ENCODE assay signal across 27 cellular contexts in genomic region chr12:2185751-2186341, GRCh38.
DNase-seq lines count a peak whose midpoint lies in the region; ATAC-seq, FAIRE-seq and TF ChIP-seq lines count a peak whose summit lies in the region.
"Had no signal": no experiment of that assay in that cellular context is flagged by ENCODE, and none has a peak within 500 bp of the region (broad histone marks: within the 10 kb centered on the region; RNA-seq: fewer than 3 reads in every experiment).

No MANE protein-coding gene starts in this region.

- intact Hi-C loops in left ventricle myocardium inferior (cut with micrococcal nuclease) = no loop called here
- intact Hi-C loops in right cardiac atrium (cut with DNase I) = no loop called here
- intact Hi-C loops in head of caudate nucleus (cut with DNase I) = no loop called here

- H2BK15ac ChIP-seq in neuronal stem cell (ENCODE audit: low read length) = peak overlapping the region; percentile 0

- no peak overlapping the region for H3K23ac ChIP-seq in neuronal stem cell (ENCODE audit: low read depth, low read length, poor library complexity)

- no peaks in the 10 kb centered on the region for H3K36me3 ChIP-seq in left ventricle myocardium inferior
- H3K36me3 ChIP-seq in astrocyte (ENCODE audit: insufficient read depth, low read length) = no peaks in the 10 kb centered on the region
- no peaks in the 10 kb centered on the region for H3K36me3 ChIP-seq in neuronal stem cell (replicated peaks in 1 of 2; ENCODE audit: control insufficient read depth in 2 of 2, insufficient read depth in 2 of 2, low read length in 2 of 2)
- H3K36me3 ChIP-seq: HAP-1 had no signal

- H3K14ac ChIP-seq in neuronal stem cell (ENCODE audit: low read length) = no peak overlapping the region

- no peaks in the 10 kb centered on the region for H3K27me3 ChIP-seq in left ventricle myocardium inferior (ENCODE audit: low read depth)
- no peaks in the 10 kb centered on the region for H3K27me3 ChIP-seq in right cardiac atrium (ENCODE audit: control insufficient read depth, insufficient read depth)
- H3K27me3 ChIP-seq in astrocyte (ENCODE audit: insufficient read depth, low read length) = no peaks in the 10 kb centered on the region
- H3K27me3 ChIP-seq in neuronal stem cell (ENCODE audit: control insufficient read depth in 3 of 3, insufficient read depth in 3 of 3, low read depth in 1 of 3, low read length in 3 of 3) = no peaks in the 10 kb centered on the region

- peaks cover 20% of the 10 kb centered on the region for H3K27me3 Mint-ChIP-seq in astrocyte (ENCODE audit: low read depth, unreplicated experiment)

- no peak overlapping the region for H4K8ac ChIP-seq in neuronal stem cell (ENCODE audit: low read depth, low read length)

- no peak overlapping the region for H2AFZ ChIP-seq in astrocyte (ENCODE audit: low read depth, low read length)
- H2AFZ ChIP-seq in neuronal stem cell (ENCODE audit: low read length) = no peak overlapping the region
- H2AFZ ChIP-seq: GM23248 had no signal

- no peaks in the 10 kb centered on the region for H3K36me3 Mint-ChIP-seq in astrocyte (ENCODE audit: low read depth, unreplicated experiment)

- no peak overlapping the region for H3K4ac ChIP-seq in neuronal stem cell (ENCODE audit: low read length)

- TF ChIP-seq CTCF in left ventricle myocardium inferior (IDR thresholded peaks at IDR 0.05; ENCODE audit: borderline replicate concordance) = no peak
- no peak for TF ChIP-seq CTCF in astrocyte (IDR thresholded peaks at IDR 0.05; ENCODE audit: insufficient read depth, low read depth, low read length)

- H3K18ac ChIP-seq in neuronal stem cell (ENCODE audit: low read length) = peak overlapping the region; percentile 32

- no peaks in the 10 kb centered on the region for H4K20me1 ChIP-seq in astrocyte (ENCODE audit: insufficient read depth, low read length)

- H3K27ac ChIP-seq in left ventricle myocardium inferior (replicated peaks) (peak overlapping the region; percentile 90), right cardiac atrium (ENCODE audit: low read length) (no peak overlapping the region), astrocyte (ENCODE audit: low read depth, low read length) (no peak overlapping the region), neuronal stem cell (replicated peaks; ENCODE audit: low read length) (no peak overlapping the region)
- H3K27ac ChIP-seq: GM23248, HL-60 had no signal

- H3K27ac Mint-ChIP-seq in astrocyte (ENCODE audit: unreplicated experiment) = no peak overlapping the region
- H3K27ac Mint-ChIP-seq: B cell had no signal

- H3K79me2 ChIP-seq in astrocyte (ENCODE audit: insufficient read depth, low read length) = no peaks in the 10 kb centered on the region

- H3K9me3 ChIP-seq in left ventricle myocardium inferior (replicated peaks) (no peaks in the 10 kb centered on the region), right cardiac atrium (ENCODE audit: control insufficient read depth, low read length) (no peaks in the 10 kb centered on the region), astrocyte (ENCODE audit: insufficient read depth, low read depth, low read length) (no peaks in the 10 kb centered on the region), neuronal stem cell (replicated peaks in 1 of 2; ENCODE audit: control insufficient read depth in 2 of 2, insufficient read depth in 1 of 2, low read depth in 1 of 2, low read length in 2 of 2) (no peaks in the 10 kb centered on the region)
- H3K9me3 ChIP-seq: HAP-1 had no signal

- H2BK12ac ChIP-seq in neuronal stem cell (ENCODE audit: low read length) = no peak overlapping the region

- no peak overlapping the region for H2BK5ac ChIP-seq in neuronal stem cell (ENCODE audit: low read length)

- no peak overlapping the region for H3K4me3 Mint-ChIP-seq in astrocyte (ENCODE audit: unreplicated experiment)
- H3K4me3 Mint-ChIP-seq: B cell had no signal

- no peak overlapping the region for H2BK120ac ChIP-seq in neuronal stem cell (ENCODE audit: low read depth, low read length)

- no peaks in the 10 kb centered on the region for H3K79me1 ChIP-seq in neuronal stem cell (ENCODE audit: low read depth, low read length)

- no peak for FAIRE-seq in astrocyte (lab: Jason Lieb, UNC)
- FAIRE-seq: GM12892, HepG2 had no signal

- H3K4me2 ChIP-seq in astrocyte (ENCODE audit: low read length) = no peak overlapping the region
- no peak overlapping the region for H3K4me2 ChIP-seq in neuronal stem cell (ENCODE audit: insufficient read depth, low read length, poor library complexity, severe bottlenecking)

- H3K4me1 Mint-ChIP-seq in astrocyte (ENCODE audit: low read depth, unreplicated experiment) = peaks cover 3% of the 10 kb centered on the region

- H3K4me1 ChIP-seq in left ventricle myocardium inferior = peaks cover 43% of the 10 kb centered on the region
- H3K4me1 ChIP-seq in right cardiac atrium (ENCODE audit: control insufficient read depth, insufficient read depth, low read length) = peaks cover 4% of the 10 kb centered on the region
- H3K4me1 ChIP-seq in astrocyte (ENCODE audit: insufficient read depth, low read length) = peaks cover 11% of the 10 kb centered on the region
- peaks cover 0 to 10% of the 10 kb centered on the region in 2 donors for H3K4me1 ChIP-seq in neuronal stem cell (ENCODE audit: control insufficient read depth in 2 of 2, insufficient read depth in 1 of 2, low read depth in 1 of 2, low read length in 2 of 2)
- H3K4me1 ChIP-seq: HAP-1 had no signal

- H3K4me3 ChIP-seq in left ventricle myocardium inferior = no peak overlapping the region
- H3K4me3 ChIP-seq in right cardiac atrium (ENCODE audit: low read length) = no peak overlapping the region
- H3K4me3 ChIP-seq in astrocyte (ENCODE audit: insufficient read depth, low read depth, low read length) = no peak overlapping the region
- H3K4me3 ChIP-seq in neuronal stem cell (ENCODE audit: low read length in 2 of 2) = no peak overlapping the region
- H3K4me3 ChIP-seq: GM23248, HAP-1 had no signal

- no peak overlapping the region for H4K91ac ChIP-seq in neuronal stem cell (ENCODE audit: low read depth, low read length, poor library complexity)

- peak overlapping the region; percentile 72 for H2AK5ac ChIP-seq in neuronal stem cell (ENCODE audit: low read depth, low read length)

- no peak for ATAC-seq in right cardiac atrium
- ATAC-seq: HepG2 had no signal

- no peak overlapping the region for H3K9ac ChIP-seq in astrocyte (ENCODE audit: low read length)
- no peak overlapping the region for H3K9ac ChIP-seq in neuronal stem cell (ENCODE audit: low read depth, low read length, poor library complexity)
- H3K9ac ChIP-seq: GM23248 had no signal

- peaks cover 3% of the 10 kb centered on the region for H3K9me3 Mint-ChIP-seq in astrocyte (ENCODE audit: unreplicated experiment)

- 94% methylated on average over 21 of the region's 21 CpGs for WGBS in right cardiac atrium
- WGBS in neuronal stem cell (ENCODE audit: extremely low coverage in 2 of 2, insufficient read length in 2 of 2, insufficient replicate concordance in 1 of 2), 2 donors = no CpG with 5 or more reads among the region's 21 CpGs

- DNase-seq in left ventricle myocardium inferior = no peak
- no peak for DNase-seq in right cardiac atrium
- peak; percentile 76 for DNase-seq in astrocyte (ENCODE audit: low read depth)
- no peak for DNase-seq in neuronal stem cell (ENCODE audit: low spot score)
- DNase-seq in NAMALWA (ENCODE audit: low spot score) = no peak
- DNase-seq in head of caudate nucleus = no peak
- DNase-seq in SKM-1 treated with dmso at 0.1 percent for 144 hours (lab: John Stamatoyannopoulos, UW; ENCODE audit: unreplicated experiment) = no peak
- DNase-seq: 8988T; COR-L47; DMS 273 treated with DMSO at 0.1 percent for 48 hours; DMS79 treated with DMSO at 0.1 percent for 48 hours; GM23248; KBM-7; NCI-H1092 treated with DMSO at 0.1 percent for 48 hours; NCI-H1436 treated with DMSO at 0.1 percent for 48 hours; NCI-H1930; NCI-H2227 treated with DMSO at 0.1 percent for 48 hours; NCI-H510A treated with DMSO at 0.1 percent for 48 hours; NCI-H774; NK-92 treated with Interleukin-12 subunit alpha and Interleukin-12 subunit beta, amount 100 ng/mL, for 24 hours; SHP77; SW 1271 had no signal
